Comparison of ENCODE assay signal across 21 cellular contexts in the genomic region with DNA sequence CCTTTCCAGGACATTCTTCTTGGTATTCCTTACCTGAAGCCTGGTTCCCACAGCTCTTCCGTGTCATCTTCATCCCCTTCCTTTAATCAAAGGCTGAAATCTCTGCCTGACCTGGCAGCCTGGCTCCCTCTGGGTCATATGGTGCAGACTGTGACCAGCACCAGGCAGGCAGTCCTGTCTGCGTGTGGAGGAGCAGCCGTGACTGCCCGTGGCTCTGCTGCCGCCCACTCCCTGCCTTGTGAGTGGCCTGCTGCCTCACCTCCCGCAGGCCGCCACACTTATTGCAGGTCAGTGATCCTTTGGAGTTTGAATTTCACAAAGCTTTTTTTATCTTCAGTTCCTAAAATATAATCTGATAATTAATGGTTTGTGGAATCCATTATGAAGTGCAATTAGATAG. TPM values are rescaled to one million over a fixed set of nuclear protein-coding genes. Genes with fewer than 3 reads are reported as not detected.
DNase-seq lines count a peak whose midpoint lies in the region; ATAC-seq, FAIRE-seq and TF ChIP-seq lines count a peak whose summit lies in the region.
"Had no signal": no experiment of that assay in that cellular context is flagged by ENCODE, and none has a peak within 500 bp of the region (broad histone marks: within the 10 kb centered on the region; RNA-seq: fewer than 3 reads in every experiment).

No MANE protein-coding gene starts in this region.

- no peaks in the 10 kb centered on the region; the same call in none of the 2 replicates for H3K27me3 Mint-ChIP-seq in HFFc6 (ENCODE audit: insufficient read depth)
- H3K27me3 Mint-ChIP-seq: CD4-positive, CD25-positive, alpha-beta regulatory T cell; IgD-negative memory B cell had no signal

- DNase-seq in G401 (ENCODE audit: low spot score) (peak; percentile 27), HFFc6 (no peak), body of pancreas (peak in 3 of 4 donors; percentile 22 to 47 (median 41)), mesendoderm (peak; percentile 21), GM19240 (ENCODE audit: insufficient read length, low spot score) (no peak), middle frontal gyrus (ENCODE audit: extremely low spot score, low spot score) (no peak), GM19239 (ENCODE audit: insufficient read length, low spot score) (no peak)
- no peak for DNase-seq in stimulated activated CD4-positive, alpha-beta T cell treated with anti-CD3 and anti-CD28 coated beads, Interleukin-4, amount 100 ng/mL, for 4 hours
- DNase-seq: CD4-positive, CD25-positive, alpha-beta regulatory T cell; DMS79 treated with DMSO at 0.1 percent for 48 hours; GF-D8; MV-4-11; NCI-H1436; NCI-H446 treated with DMSO at 0.1 percent for 48 hours; NCI-H774; PC-9 had no signal

- in situ Hi-C loops in G401 (cut with HindIII; ENCODE audit: low sequenced_read_pairs) = no loop called here

- H3K36me3 ChIP-seq in body of pancreas (replicated peaks in 1 of 2; ENCODE audit: insufficient read depth in 1 of 2, low read depth in 2 of 2) = peaks cover 0 to 2% of the 10 kb centered on the region in 2 donors
- H3K36me3 ChIP-seq in mesendoderm (ENCODE audit: control insufficient read depth, insufficient read depth, low read length) = peaks cover 4% of the 10 kb centered on the region

- ATAC-seq in body of pancreas = no peak

- H2BK120ac ChIP-seq in mesendoderm (ENCODE audit: low read depth, low read length) = no peak overlapping the region

- H4K5ac ChIP-seq in mesendoderm (ENCODE audit: low read length) = no peak overlapping the region

- no peak overlapping the region for H3K27ac Mint-ChIP-seq in HFFc6
- H3K27ac Mint-ChIP-seq: CD4-positive, CD25-positive, alpha-beta regulatory T cell; IgD-negative memory B cell had no signal

- H3K4me2 ChIP-seq in mesendoderm (ENCODE audit: low read length) = no peak overlapping the region
- H3K4me2 ChIP-seq: A549, PC-9 had no signal

- H3K4me3 ChIP-seq in body of pancreas (no peak overlapping the region), mesendoderm (ENCODE audit: low read length) (no peak overlapping the region)
- H3K4me3 ChIP-seq: A549, PC-9 had no signal

- no peak overlapping the region for H3K23ac ChIP-seq in mesendoderm (ENCODE audit: low read length)

- H3K4me1 Mint-ChIP-seq in HFFc6 (ENCODE audit: low read depth) = peaks cover 23% of the 10 kb centered on the region
- H3K4me1 Mint-ChIP-seq: CD4-positive, CD25-positive, alpha-beta regulatory T cell; IgD-negative memory B cell had no signal

- FAIRE-seq in GM19239 (lab: Jason Lieb, UNC) = no peak
- FAIRE-seq: A549, D721Med, H1 had no signal

- no peak overlapping the region for H3K4ac ChIP-seq in mesendoderm (ENCODE audit: low read depth, low read length)

- no peaks in the 10 kb centered on the region for H3K9me3 Mint-ChIP-seq in HFFc6
- H3K9me3 Mint-ChIP-seq: CD4-positive, CD25-positive, alpha-beta regulatory T cell; IgD-negative memory B cell had no signal

- no peaks in the 10 kb centered on the region for H3K79me2 ChIP-seq in mesendoderm (ENCODE audit: control insufficient read depth, insufficient read depth, low read length)

- no peak overlapping the region for H2BK5ac ChIP-seq in mesendoderm (ENCODE audit: low read length)

- H3K18ac ChIP-seq in mesendoderm (ENCODE audit: low read length) = no peak overlapping the region

- 60 to 70% methylated on average over 7 of the region's 7 CpGs for WGBS in body of pancreas, 2 donors
- no CpG with 5 or more reads among the region's 7 CpGs for WGBS in mesendoderm (ENCODE audit: extremely low coverage, insufficient coverage, low lambda C conversion rate)

- H4K8ac ChIP-seq in mesendoderm (ENCODE audit: low read depth, low read length) = no peak overlapping the region

- intact Hi-C loops in body of pancreas (cut with DNase I) = loop anchor here (10.0 kb wide), 1 partner anchor 118 kb away; a partner anchor contains a TSS

- H2AK5ac ChIP-seq in mesendoderm (ENCODE audit: low read length) = no peak overlapping the region

- H3K79me1 ChIP-seq in mesendoderm (ENCODE audit: low read length) = no peaks in the 10 kb centered on the region

- no peaks in the 10 kb centered on the region for H3K36me3 Mint-ChIP-seq in HFFc6 (ENCODE audit: low read depth)

- no peaks in the 10 kb centered on the region for H3K9me3 ChIP-seq in body of pancreas
- H3K9me3 ChIP-seq: A549 had no signal

- no peak overlapping the region for H3K9ac ChIP-seq in mesendoderm (ENCODE audit: low read length)

- no peak overlapping the region for H3K4me3 Mint-ChIP-seq in HFFc6
- H3K4me3 Mint-ChIP-seq: CD4-positive, CD25-positive, alpha-beta regulatory T cell; IgD-negative memory B cell had no signal

- H3K27me3 ChIP-seq in body of pancreas (no peaks in the 10 kb centered on the region), mesendoderm (ENCODE audit: insufficient read depth, low read length, poor library complexity) (no peaks in the 10 kb centered on the region)

- no peak overlapping the region for H3K56ac ChIP-seq in mesendoderm (ENCODE audit: low read length)

- TF ChIP-seq CTCF in HFFc6 (IDR thresholded peaks at IDR 0.05) (peak; percentile 30; the same call in 1 of the 2 replicates), body of pancreas (IDR thresholded peaks at IDR 0.05) (peak in 1 of 7 experiments; percentile 4)

- H3K4me1 ChIP-seq in body of pancreas (peaks cover 64% of the 10 kb centered on the region), mesendoderm (ENCODE audit: control insufficient read depth, low read depth, low read length) (no peaks in the 10 kb centered on the region)
- H3K4me1 ChIP-seq: A549 had no signal

- H2BK15ac ChIP-seq in mesendoderm (replicated peaks; ENCODE audit: low read depth) = no peak overlapping the region

- TF ChIP-seq POLR2A in body of pancreas (IDR thresholded peaks at IDR 0.05) = no peak

- H3K27ac ChIP-seq in body of pancreas (peak overlapping the region; percentile 68 to 83 (median 78)), mesendoderm (ENCODE audit: low read depth, low read length) (no peak overlapping the region)
- H3K27ac ChIP-seq: A549, PC-9 had no signal

RNA-seq across cellular contexts. Expression of a gene that starts 36.2 kb away (rescaled TPM):
- not detected in 2 replicates for total RNA-seq in G401 (2014; rRNA removed; shearing (Covaris generic))
- not detected for total RNA-seq in HFFc6 (2021; fragmentation: NEBNext Ultra II Directional; extraction: Animal tissue kit (Norgen Biotek cat#: 25700))
- total RNA-seq in body of pancreas = under 1 TPM; 0.52 to 0.66 TPM
- polyA plus RNA-seq in mesendoderm (2013, experiment 1 of 2) = 1.3 TPM
- polyA plus RNA-seq in mesendoderm (2013, experiment 2 of 2) = 1.7 TPM
- total RNA-seq: CD4-positive, CD25-positive, alpha-beta regulatory T cell; HT-29; PC-9 had no signal
- polyA plus RNA-seq: A549; CD4-positive, CD25-positive, alpha-beta regulatory T cell; IgD-negative memory B cell had no signal

Comparison
In these comparisons a context has a peak if more than half of its experiments do, and no peak if none do; other contexts are left out.
1. DNase-seq: peak in G401 (single experiment), body of pancreas (3 of 4) and mesendoderm (single experiment); none in HFFc6 (single experiment), stimulated activated CD4-positive, alpha-beta T cell treated with anti-CD3 and anti-CD28 coated beads, Interleukin-4, amount 100 ng/mL, for 4 hours (0 of 2), GM19240 (single experiment), middle frontal gyrus (single experiment) and GM19239 (single experiment).